8 cellular contexts compared by ENCODE assay signal in the genomic region with DNA sequence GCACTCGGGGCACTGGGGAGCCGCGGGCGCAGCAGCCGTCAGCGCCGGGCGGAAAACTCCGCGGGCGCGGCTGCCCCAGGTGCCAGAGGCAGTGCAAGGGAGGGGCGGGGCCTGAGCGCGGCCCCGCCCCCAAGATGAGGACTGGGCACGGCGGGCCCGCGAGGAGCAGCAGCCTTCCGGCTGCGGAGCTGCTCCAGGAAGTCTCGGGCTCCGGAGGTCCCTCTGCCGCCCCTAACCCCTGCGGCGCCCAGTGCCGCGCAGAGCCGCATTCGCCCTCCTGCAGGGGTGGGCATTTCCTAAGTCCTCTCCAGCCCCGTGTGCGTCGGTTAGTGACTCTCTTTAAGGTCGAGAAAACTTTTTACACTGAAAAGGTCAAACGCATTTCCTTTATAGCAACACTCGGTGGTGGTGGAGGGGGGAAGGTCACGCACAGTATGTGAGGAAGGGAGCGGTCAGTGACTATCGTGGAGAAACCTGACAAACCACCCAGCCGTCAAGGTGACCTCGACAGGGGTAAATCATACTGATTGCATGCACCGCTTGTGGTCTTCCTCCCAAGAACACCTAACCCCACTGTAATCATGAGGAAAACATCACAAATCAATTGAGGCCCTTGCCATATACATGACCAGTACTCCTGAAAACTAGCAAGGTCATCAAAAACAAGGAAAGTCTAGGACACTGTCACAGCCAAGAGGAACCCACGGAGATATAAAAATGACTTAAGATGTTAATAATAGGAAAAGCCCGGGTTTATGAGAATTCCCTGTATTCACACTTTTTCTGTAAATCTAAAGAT. TPM values are rescaled to one million over a fixed set of nuclear protein-coding genes. Genes with fewer than 3 reads are reported as not detected.
DNase-seq lines count a peak whose midpoint lies in the region; ATAC-seq and TF ChIP-seq lines count a peak whose summit lies in the region.

A gene (minus strand): TSS at position 60 of the 799 bp plus-strand sequence. CDS start 32,676 bp downstream, outside the sequence.

- POLR2A ChIA-PET in WTC11 (lab: Charles Lee) = interaction anchor here (1.4 kb wide), 1 partner anchor 11 kb away, joined by 6 read pairs; no protein-coding TSS in a partner anchor

- peak within 1 kb of the TSS; percentile 94 for H3K27ac Mint-ChIP-seq in WTC11
- peak within 1 kb of the TSS; percentile 88 for H3K27ac Mint-ChIP-seq in central memory CD8-positive, alpha-beta T cell (ENCODE audit: low read depth)

- CTCF ChIA-PET in WTC11 (lab: Charles Lee) = interaction anchor here (0.9 kb wide), 1 partner anchor 55 kb away, joined by 3 read pairs; no protein-coding TSS in a partner anchor

- H3K27me3 Mint-ChIP-seq in WTC11 (ENCODE audit: low read depth) = peaks cover 13% of the 10 kb centered on the region
- H3K27me3 Mint-ChIP-seq in central memory CD8-positive, alpha-beta T cell = no peaks in the 10 kb centered on the region

- no peaks in the 10 kb centered on the region for H3K9me3 Mint-ChIP-seq in WTC11
- no peaks in the 10 kb centered on the region for H3K9me3 Mint-ChIP-seq in central memory CD8-positive, alpha-beta T cell

- TF ChIP-seq CTCF in WTC11 (IDR thresholded peaks at IDR 0.05) = no peak

- DNase-seq in A172 (ENCODE audit: low spot score) (peak; percentile 76), NCI-H2171 (lab: John Stamatoyannopoulos, UW) (peak; percentile 57), WTC11 (ENCODE audit: low spot score) (peak; percentile 83), kidney glomerular epithelial cell (lab: John Stamatoyannopoulos, UW) (peak; percentile 83)
- DNase-seq in central memory CD8-positive, alpha-beta T cell (ENCODE audit: low spot score in 2 of 2) = peak; percentile 55 to 69
- DNase-seq in stimulated activated CD4-positive, alpha-beta T cell treated with anti-CD3 and anti-CD28 coated beads, Interleukin-1b, Interleukin-23, amount 100 ng/mL, for 4 hours (ENCODE audit: low read depth in 2 of 2) = peak; percentile 81 to 86

- H3K36me3 Mint-ChIP-seq in WTC11 = no peaks in the 10 kb centered on the region
- H3K36me3 Mint-ChIP-seq in central memory CD8-positive, alpha-beta T cell (ENCODE audit: insufficient read depth) = peaks cover 17% of the 10 kb centered on the region

- ATAC-seq in GM18519 (IDR thresholded peaks at IDR 0.05; ENCODE audit: low FRiP score, unreplicated experiment) = peak; percentile 72
- peak; percentile 76 for ATAC-seq in HG03039 (IDR thresholded peaks at IDR 0.05; ENCODE audit: unreplicated experiment)
- peak; percentile 74 for ATAC-seq in WTC11
- ATAC-seq in central memory CD8-positive, alpha-beta T cell (replicated peaks; ENCODE audit: extremely low read depth, poor library complexity, severe bottlenecking) = peak; percentile 79

- peaks cover 60% of the 10 kb centered on the region for H3K4me1 Mint-ChIP-seq in WTC11
- H3K4me1 Mint-ChIP-seq in central memory CD8-positive, alpha-beta T cell = peaks cover 50% of the 10 kb centered on the region

- peak within 1 kb of the TSS; percentile 86 for H3K4me3 Mint-ChIP-seq in WTC11
- peak within 1 kb of the TSS; percentile 73 for H3K4me3 Mint-ChIP-seq in central memory CD8-positive, alpha-beta T cell

TF ChIP-seq in WTC11, 78 proteins besides CTCF, POLR2A, EP300 and RAD21 (continues in another document):
- TF ChIP-seq GABPB1 (CRISPR knock-in tag; IDR thresholded peaks at IDR 0.05) = 0 out of 2 replicates have a peak, but pooled peaks have one; percentile 17
- no peak for TF ChIP-seq ZNF671 (CRISPR knock-in tag; IDR thresholded peaks at IDR 0.05)
- TF ChIP-seq, protein P1, sequence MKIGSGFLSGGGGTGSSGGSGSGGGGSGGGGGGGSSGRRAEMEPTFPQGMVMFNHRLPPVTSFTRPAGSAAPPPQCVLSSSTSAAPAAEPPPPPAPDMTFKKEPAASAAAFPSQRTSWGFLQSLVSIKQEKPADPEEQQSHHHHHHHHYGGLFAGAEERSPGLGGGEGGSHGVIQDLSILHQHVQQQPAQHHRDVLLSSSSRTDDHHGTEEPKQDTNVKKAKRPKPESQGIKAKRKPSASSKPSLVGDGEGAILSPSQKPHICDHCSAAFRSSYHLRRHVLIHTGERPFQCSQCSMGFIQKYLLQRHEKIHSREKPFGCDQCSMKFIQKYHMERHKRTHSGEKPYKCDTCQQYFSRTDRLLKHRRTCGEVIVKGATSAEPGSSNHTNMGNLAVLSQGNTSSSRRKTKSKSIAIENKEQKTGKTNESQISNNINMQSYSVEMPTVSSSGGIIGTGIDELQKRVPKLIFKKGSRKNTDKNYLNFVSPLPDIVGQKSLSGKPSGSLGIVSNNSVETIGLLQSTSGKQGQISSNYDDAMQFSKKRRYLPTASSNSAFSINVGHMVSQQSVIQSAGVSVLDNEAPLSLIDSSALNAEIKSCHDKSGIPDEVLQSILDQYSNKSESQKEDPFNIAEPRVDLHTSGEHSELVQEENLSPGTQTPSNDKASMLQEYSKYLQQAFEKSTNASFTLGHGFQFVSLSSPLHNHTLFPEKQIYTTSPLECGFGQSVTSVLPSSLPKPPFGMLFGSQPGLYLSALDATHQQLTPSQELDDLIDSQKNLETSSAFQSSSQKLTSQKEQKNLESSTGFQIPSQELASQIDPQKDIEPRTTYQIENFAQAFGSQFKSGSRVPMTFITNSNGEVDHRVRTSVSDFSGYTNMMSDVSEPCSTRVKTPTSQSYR (CRISPR knock-in tag; IDR thresholded peaks at IDR 0.05) = no peak
- TF ChIP-seq NFYB (CRISPR knock-in tag; conservative IDR thresholded peaks at IDR 0.05; ENCODE audit: low read depth) = no peak
- 0 out of 2 replicates have a peak, but pooled peaks have one; percentile 50 for TF ChIP-seq KAT7 (CRISPR knock-in tag; IDR thresholded peaks at IDR 0.05; ENCODE audit: borderline replicate concordance)
- TF ChIP-seq, protein P2, sequence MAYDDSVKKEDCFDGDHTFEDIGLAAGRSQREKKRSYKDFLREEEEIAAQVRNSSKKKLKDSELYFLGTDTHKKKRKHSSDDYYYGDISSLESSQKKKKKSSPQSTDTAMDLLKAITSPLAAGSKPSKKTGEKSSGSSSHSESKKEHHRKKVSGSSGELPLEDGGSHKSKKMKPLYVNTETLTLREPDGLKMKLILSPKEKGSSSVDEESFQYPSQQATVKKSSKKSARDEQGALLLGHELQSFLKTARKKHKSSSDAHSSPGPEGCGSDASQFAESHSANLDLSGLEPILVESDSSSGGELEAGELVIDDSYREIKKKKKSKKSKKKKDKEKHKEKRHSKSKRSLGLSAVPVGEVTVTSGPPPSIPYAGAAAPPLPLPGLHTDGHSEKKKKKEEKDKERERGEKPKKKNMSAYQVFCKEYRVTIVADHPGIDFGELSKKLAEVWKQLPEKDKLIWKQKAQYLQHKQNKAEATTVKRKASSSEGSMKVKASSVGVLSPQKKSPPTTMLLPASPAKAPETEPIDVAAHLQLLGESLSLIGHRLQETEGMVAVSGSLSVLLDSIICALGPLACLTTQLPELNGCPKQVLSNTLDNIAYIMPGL (CRISPR knock-in tag; IDR thresholded peaks at IDR 0.05) = no peak
- TF ChIP-seq ZNF317 (CRISPR knock-in tag; IDR thresholded peaks at IDR 0.05; ENCODE audit: borderline replicate concordance, low read depth) = no peak
- TF ChIP-seq GTF2I (CRISPR knock-in tag; conservative IDR thresholded peaks at IDR 0.05) = no peak
- TF ChIP-seq SP1 (CRISPR knock-in tag; conservative IDR thresholded peaks at IDR 0.05) = peak; percentile 75
- TF ChIP-seq, protein P3, sequence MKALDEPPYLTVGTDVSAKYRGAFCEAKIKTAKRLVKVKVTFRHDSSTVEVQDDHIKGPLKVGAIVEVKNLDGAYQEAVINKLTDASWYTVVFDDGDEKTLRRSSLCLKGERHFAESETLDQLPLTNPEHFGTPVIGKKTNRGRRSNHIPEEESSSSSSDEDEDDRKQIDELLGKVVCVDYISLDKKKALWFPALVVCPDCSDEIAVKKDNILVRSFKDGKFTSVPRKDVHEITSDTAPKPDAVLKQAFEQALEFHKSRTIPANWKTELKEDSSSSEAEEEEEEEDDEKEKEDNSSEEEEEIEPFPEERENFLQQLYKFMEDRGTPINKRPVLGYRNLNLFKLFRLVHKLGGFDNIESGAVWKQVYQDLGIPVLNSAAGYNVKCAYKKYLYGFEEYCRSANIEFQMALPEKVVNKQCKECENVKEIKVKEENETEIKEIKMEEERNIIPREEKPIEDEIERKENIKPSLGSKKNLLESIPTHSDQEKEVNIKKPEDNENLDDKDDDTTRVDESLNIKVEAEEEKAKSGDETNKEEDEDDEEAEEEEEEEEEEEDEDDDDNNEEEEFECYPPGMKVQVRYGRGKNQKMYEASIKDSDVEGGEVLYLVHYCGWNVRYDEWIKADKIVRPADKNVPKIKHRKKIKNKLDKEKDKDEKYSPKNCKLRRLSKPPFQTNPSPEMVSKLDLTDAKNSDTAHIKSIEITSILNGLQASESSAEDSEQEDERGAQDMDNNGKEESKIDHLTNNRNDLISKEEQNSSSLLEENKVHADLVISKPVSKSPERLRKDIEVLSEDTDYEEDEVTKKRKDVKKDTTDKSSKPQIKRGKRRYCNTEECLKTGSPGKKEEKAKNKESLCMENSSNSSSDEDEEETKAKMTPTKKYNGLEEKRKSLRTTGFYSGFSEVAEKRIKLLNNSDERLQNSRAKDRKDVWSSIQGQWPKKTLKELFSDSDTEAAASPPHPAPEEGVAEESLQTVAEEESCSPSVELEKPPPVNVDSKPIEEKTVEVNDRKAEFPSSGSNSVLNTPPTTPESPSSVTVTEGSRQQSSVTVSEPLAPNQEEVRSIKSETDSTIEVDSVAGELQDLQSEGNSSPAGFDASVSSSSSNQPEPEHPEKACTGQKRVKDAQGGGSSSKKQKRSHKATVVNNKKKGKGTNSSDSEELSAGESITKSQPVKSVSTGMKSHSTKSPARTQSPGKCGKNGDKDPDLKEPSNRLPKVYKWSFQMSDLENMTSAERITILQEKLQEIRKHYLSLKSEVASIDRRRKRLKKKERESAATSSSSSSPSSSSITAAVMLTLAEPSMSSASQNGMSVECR (CRISPR knock-in tag; IDR thresholded peaks at IDR 0.05; ENCODE audit: borderline replicate concordance) = no peak
- no peak for TF ChIP-seq TEAD4 (CRISPR knock-in tag; IDR thresholded peaks at IDR 0.05)
- TF ChIP-seq, protein P4, sequence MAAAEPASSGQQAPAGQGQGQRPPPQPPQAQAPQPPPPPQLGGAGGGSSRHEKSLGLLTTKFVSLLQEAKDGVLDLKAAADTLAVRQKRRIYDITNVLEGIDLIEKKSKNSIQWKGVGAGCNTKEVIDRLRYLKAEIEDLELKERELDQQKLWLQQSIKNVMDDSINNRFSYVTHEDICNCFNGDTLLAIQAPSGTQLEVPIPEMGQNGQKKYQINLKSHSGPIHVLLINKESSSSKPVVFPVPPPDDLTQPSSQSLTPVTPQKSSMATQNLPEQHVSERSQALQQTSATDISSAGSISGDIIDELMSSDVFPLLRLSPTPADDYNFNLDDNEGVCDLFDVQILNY (CRISPR knock-in tag; IDR thresholded peaks at IDR 0.05) = peak; percentile 52; the same call in 1 of the 2 replicates
- peak; percentile 89 for TF ChIP-seq ZNF423 (CRISPR knock-in tag; IDR thresholded peaks at IDR 0.05)
- no peak for TF ChIP-seq EMX1 (CRISPR knock-in tag; IDR thresholded peaks at IDR 0.05)
- TF ChIP-seq JAZF1 (CRISPR knock-in tag; IDR thresholded peaks at IDR 0.05) = no peak
- peak; percentile 42; the same call in 1 of the 2 replicates for TF ChIP-seq ETV6 (CRISPR knock-in tag; IDR thresholded peaks at IDR 0.05)

RNA-seq across cellular contexts. Expression of the gene that starts here (rescaled TPM):
- 110 and 120 TPM in 2 replicates for total RNA-seq in A172 (2014; rRNA removed; shearing (Covaris generic))
- 67.5 to 83.3 TPM (median 80.1 TPM) in 3 replicates for total RNA-seq in WTC11 (2021)

Comparison
In these comparisons a context has a peak if more than half of its experiments do, and no peak if none do; other contexts are left out.
1. Peak in every context shown above with its lines: DNase-seq and ATAC-seq.